In the genomic region with DNA sequence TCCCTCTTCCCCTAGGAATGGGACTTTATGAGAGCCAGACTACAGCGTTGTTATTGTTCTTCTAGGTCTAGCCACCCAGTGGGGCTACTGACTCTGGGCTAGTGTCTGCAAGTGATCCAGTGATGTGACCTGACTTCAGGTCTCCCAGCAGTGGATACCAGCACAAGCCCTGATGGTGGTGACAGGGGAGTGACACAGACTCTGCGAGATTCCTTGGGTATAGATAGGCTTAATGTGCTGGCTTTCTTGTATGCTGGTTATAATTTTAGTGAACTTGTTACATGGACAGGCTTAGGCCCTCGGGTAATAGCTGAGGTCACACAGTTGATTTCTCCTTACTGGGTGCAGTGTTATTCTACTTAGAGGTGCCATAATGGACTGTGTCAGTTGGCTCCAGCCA, we compare ENCODE assay signal across 9 cellular contexts.
"Had no signal": no experiment of that assay in that cellular context is flagged by ENCODE, and none has a peak within 500 bp of the region (broad histone marks: within the 10 kb centered on the region; RNA-seq: fewer than 3 reads in every experiment).

No MANE protein-coding gene starts in this region.

- DNase-seq: GM23248, GOT3, H7, HFFc6, KBM-7 had no signal

- H3K36me3 ChIP-seq: HAP-1 had no signal

- H3K4me3 Mint-ChIP-seq: HFFc6, IgD-negative memory B cell had no signal

- H3K4me1 ChIP-seq: HAP-1 had no signal

- H3K9me3 ChIP-seq: HAP-1 had no signal

- H2AFZ ChIP-seq: GM23248 had no signal

- H3K36me3 Mint-ChIP-seq: IgD-negative memory B cell had no signal

- FAIRE-seq: HepG2 had no signal

- H3K4me3 ChIP-seq: GM23248, HAP-1 had no signal

- H3K27ac Mint-ChIP-seq: HFFc6, IgD-negative memory B cell had no signal

- H3K4me1 Mint-ChIP-seq: IgD-negative memory B cell had no signal

- H3K27ac ChIP-seq: GM23248 had no signal

- ATAC-seq: HCT116, HepG2 had no signal

- H3K9ac ChIP-seq: GM23248 had no signal

- H3K9me3 Mint-ChIP-seq: HFFc6, IgD-negative memory B cell had no signal
